Comparison of ENCODE assay signal across 16 cellular contexts in the genomic region with DNA sequence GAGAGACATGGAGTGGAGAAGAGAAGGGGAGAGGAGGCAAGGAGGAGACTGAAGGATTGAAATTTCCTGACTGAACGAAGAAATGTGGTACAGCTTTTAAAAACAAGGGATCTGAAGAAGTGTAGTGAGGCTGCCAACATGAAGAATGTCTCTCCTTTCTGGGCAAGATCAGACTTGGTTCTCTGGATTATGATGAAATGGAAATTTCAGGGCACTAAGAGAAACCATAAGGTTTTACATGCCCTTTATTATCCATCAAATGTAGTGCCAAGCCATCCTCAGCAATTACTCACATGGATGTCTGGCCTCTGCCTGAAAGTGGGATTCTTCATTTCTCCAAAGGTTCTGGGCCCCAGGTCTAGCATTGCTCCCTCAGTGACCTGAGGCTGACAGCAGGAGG.
A peak's percentile ranks its signal among the peaks of the same experiment; 100 is the strongest.
DNase-seq lines count a peak whose midpoint lies in the region; ATAC-seq and TF ChIP-seq lines count a peak whose summit lies in the region.
"Had no signal": no experiment of that assay in that cellular context is flagged by ENCODE, and none has a peak within 500 bp of the region (broad histone marks: within the 10 kb centered on the region; RNA-seq: fewer than 3 reads in every experiment).

No MANE protein-coding gene starts in this region.

- H3K27ac Mint-ChIP-seq in mesothelial cell of epicardium: peak overlapping the region; percentile 5
- peak overlapping the region in 1 of 8 donors; percentile 11 for H3K27ac Mint-ChIP-seq in CD8-positive, alpha-beta memory T cell
- H3K27ac Mint-ChIP-seq: CD14-positive monocyte; CD8-positive, alpha-beta T cell; HFFc6 had no signal

- no peaks in the 10 kb centered on the region for H3K27me3 Mint-ChIP-seq in mesothelial cell of epicardium (ENCODE audit: low read depth)
- peaks cover 0 to 8% of the 10 kb centered on the region in 2 donors for H3K27me3 Mint-ChIP-seq in CD8-positive, alpha-beta memory T cell

- no peaks in the 10 kb centered on the region for H3K9me3 ChIP-seq in RWPE2 (ENCODE audit: severe bottlenecking)
- no peaks in the 10 kb centered on the region for H3K9me3 ChIP-seq in CD8-positive, alpha-beta memory T cell (ENCODE audit: low read length)
- H3K9me3 ChIP-seq: A549, Caco-2 had no signal

- H3K36me3 Mint-ChIP-seq in mesothelial cell of epicardium: no peaks in the 10 kb centered on the region
- peaks cover 0 to 3% (median 0%) of the 10 kb centered on the region in 3 donors for H3K36me3 Mint-ChIP-seq in CD8-positive, alpha-beta memory T cell
- H3K36me3 Mint-ChIP-seq: CD14-positive monocyte; CD8-positive, alpha-beta T cell had no signal

- no peak overlapping the region for H3K4me3 Mint-ChIP-seq in mesothelial cell of epicardium
- H3K4me3 Mint-ChIP-seq in CD8-positive, alpha-beta memory T cell: no peak overlapping the region
- H3K4me3 Mint-ChIP-seq: CD14-positive monocyte; CD8-positive, alpha-beta T cell; HFFc6 had no signal

- peaks cover 4% of the 10 kb centered on the region for H3K9me3 Mint-ChIP-seq in mesothelial cell of epicardium
- H3K9me3 Mint-ChIP-seq in CD8-positive, alpha-beta memory T cell: peaks cover 0 to 1% (median 0%) of the 10 kb centered on the region in 5 donors
- H3K9me3 Mint-ChIP-seq: CD14-positive monocyte; CD8-positive, alpha-beta T cell; HFFc6 had no signal

- no peaks in the 10 kb centered on the region for H3K27me3 ChIP-seq in RWPE2 (ENCODE audit: insufficient read depth, poor library complexity, severe bottlenecking)
- no peaks in the 10 kb centered on the region for H3K27me3 ChIP-seq in CD8-positive, alpha-beta memory T cell (ENCODE audit: insufficient read depth, low read length, poor library complexity, severe bottlenecking)

- POLR2A ChIA-PET in CD8-positive, alpha-beta memory T cell (lab: Charles Lee): no interaction called here

- no peak for DNase-seq in RWPE2 (ENCODE audit: low spot score)
- peak; percentile 76 for DNase-seq in epithelial cell of esophagus (ENCODE audit: low read depth)
- DNase-seq in fibroblast of gingiva (ENCODE audit: low read depth): peak; percentile 22
- no peak for DNase-seq in mesothelial cell of epicardium (ENCODE audit: low spot score in 2 of 2, unreplicated experiment in 2 of 2)
- DNase-seq in CD8-positive, alpha-beta memory T cell: no peak
- no peak for DNase-seq in GF-D8 (lab: John Stamatoyannopoulos, UW)
- DNase-seq in kidney tubule cell (ENCODE audit: low spot score): no peak
- DNase-seq: Caco-2; CD8-positive, alpha-beta T cell; DND-41; GDM1; HCEC 1CT; HFFc6 had no signal

- ATAC-seq in RWPE2 (ENCODE audit: low read depth): peak; percentile 73
- ATAC-seq: A549; CD8-positive, alpha-beta T cell; HepG2 had no signal

- CTCF ChIA-PET in CD8-positive, alpha-beta memory T cell (lab: Charles Lee): interaction anchor here (1.7 kb wide), 1 partner anchor 17 kb away, joined by 4 read pairs; no protein-coding TSS in a partner anchor

- H3K4me1 Mint-ChIP-seq in mesothelial cell of epicardium: peaks cover 19% of the 10 kb centered on the region
- H3K4me1 Mint-ChIP-seq in CD8-positive, alpha-beta memory T cell: no peaks in the 10 kb centered on the region

- H3K4me3 ChIP-seq in RWPE2 (ENCODE audit: severe bottlenecking) (no peak overlapping the region), epithelial cell of esophagus (ENCODE audit: low read length) (no peak overlapping the region)
- no peak overlapping the region for H3K4me3 ChIP-seq in CD8-positive, alpha-beta memory T cell (ENCODE audit: low read length)
- H3K4me3 ChIP-seq: A549 had no signal

- peaks cover 5% of the 10 kb centered on the region for H3K4me1 ChIP-seq in RWPE2 (ENCODE audit: insufficient read depth, poor library complexity, severe bottlenecking)
- no peaks in the 10 kb centered on the region for H3K4me1 ChIP-seq in CD8-positive, alpha-beta memory T cell (ENCODE audit: insufficient read depth, low read length)
- H3K4me1 ChIP-seq: A549, Caco-2 had no signal

- peak overlapping the region; percentile 36 for H3K27ac ChIP-seq in RWPE2 (ENCODE audit: poor library complexity, severe bottlenecking)
- no peak overlapping the region for H3K27ac ChIP-seq in CD8-positive, alpha-beta memory T cell (ENCODE audit: low read depth, low read length)
- H3K27ac ChIP-seq: A549 had no signal

- TF ChIP-seq CTCF in RWPE2 (IDR thresholded peaks at IDR 0.05; ENCODE audit: poor library complexity, severe bottlenecking): no peak
- TF ChIP-seq CTCF in epithelial cell of esophagus (IDR thresholded peaks at IDR 0.05; ENCODE audit: insufficient read depth, low read depth, low read length, missing control alignments): no peak
- no peak for TF ChIP-seq CTCF in mesothelial cell of epicardium (IDR thresholded peaks at IDR 0.05; ENCODE audit: unreplicated experiment)

- no peaks in the 10 kb centered on the region for H3K36me3 ChIP-seq in RWPE2 (ENCODE audit: low read depth)
- H3K36me3 ChIP-seq in CD8-positive, alpha-beta memory T cell (ENCODE audit: insufficient read depth, low read length): no peaks in the 10 kb centered on the region

Comparison
In these comparisons a context has a peak if more than half of its experiments do, and no peak if none do; other contexts are left out.
1. DNase-seq: peak in epithelial cell of esophagus (single experiment) and fibroblast of gingiva (single experiment); none in RWPE2 (single experiment), mesothelial cell of epicardium (0 of 2), CD8-positive, alpha-beta memory T cell (0 of 5), GF-D8 (single experiment) and kidney tubule cell (single experiment).